18 cellular contexts compared by ENCODE assay signal in the genomic region with DNA sequence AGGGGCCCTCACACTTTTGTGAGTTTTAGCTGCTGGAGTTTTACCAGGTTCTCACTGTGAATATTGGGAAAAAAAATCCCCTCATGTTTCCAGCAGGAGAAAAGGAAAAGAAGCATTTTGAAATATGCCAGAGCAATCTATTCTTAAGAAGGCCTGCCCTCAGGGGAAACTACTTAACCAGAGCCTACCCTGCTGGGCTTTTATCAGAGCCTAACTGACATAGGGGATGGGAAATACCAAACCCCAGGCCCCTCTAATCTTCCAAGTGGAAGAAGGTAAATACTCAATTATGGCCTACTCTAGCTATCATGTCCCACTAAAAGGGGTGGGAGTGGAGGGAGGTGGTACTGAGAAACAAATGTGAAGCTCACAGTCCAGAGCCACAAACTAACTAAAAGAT.
"Had no signal": no experiment of that assay in that cellular context is flagged by ENCODE, and none has a peak within 500 bp of the region (broad histone marks: within the 10 kb centered on the region; RNA-seq: fewer than 3 reads in every experiment).

No MANE protein-coding gene starts in this region.

- H2AFZ ChIP-seq: neural progenitor cell had no signal

- H3K4me1 Mint-ChIP-seq: neural progenitor cell; stimulated activated memory B cell treated with anti-CD40 and anti-IgM and Interleukin-4, amounts not matched to agents 10 μg/mL and 1 μg/mL and 100 μg/mL, for 72 hours had no signal

- DNase-seq: left colon; left ventricle myocardium superior; mucosa of descending colon; nucleus accumbens; pancreas; right cardiac atrium; stimulated activated CD4-positive, alpha-beta T cell treated with anti-CD3 and anti-CD28 coated beads, Interleukin-4, amount 100 ng/mL, for 1 hour; tibial artery; upper lobe of right lung had no signal

- H3K4me3 ChIP-seq: lung, mucosa of descending colon, neural progenitor cell, pancreas, tibial artery, upper lobe of right lung, vagina had no signal

- H3K4me1 ChIP-seq: foreskin keratinocyte, neural progenitor cell, pancreas, tibial artery, upper lobe of right lung, vagina had no signal

- H3K4me3 Mint-ChIP-seq: dendritic cell treated with granulocyte-macrophage colony-stimulating factor and Interleukin-4, amounts not matched to agents 40 ng/mL and 50 ng/mL, for 4 days; natural killer cell treated with Interleukin-12 subunit alpha and Interleukin-12 subunit beta and Interleukin-15 and Interleukin-18, amount 100 ng/mL, for 72 hours; neural progenitor cell; stimulated activated memory B cell treated with anti-CD40 and anti-IgM and Interleukin-4, amounts not matched to agents 10 μg/mL and 1 μg/mL and 100 μg/mL, for 72 hours; stimulated activated naive CD8-positive, alpha-beta T cell treated with anti-CD3 and anti-CD28 coated beads, Interleukin-15, Interleukin-2, amounts not matched to agents 100 ng/mL and 50 ng/mL, for 24 hours had no signal

- H3K27me3 Mint-ChIP-seq: progenitor cell of endocrine pancreas; stimulated activated memory B cell treated with anti-CD40 and anti-IgM and Interleukin-4, amounts not matched to agents 10 μg/mL and 1 μg/mL and 100 μg/mL, for 72 hours had no signal

- H3K9me3 ChIP-seq: pancreas, vagina had no signal

- H3K27ac ChIP-seq: foreskin keratinocyte, neural progenitor cell, pancreas, tibial artery, upper lobe of right lung, vagina had no signal

- H3K27ac Mint-ChIP-seq: dendritic cell treated with granulocyte-macrophage colony-stimulating factor and Interleukin-4, amounts not matched to agents 40 ng/mL and 50 ng/mL, for 4 days; natural killer cell treated with Interleukin-12 subunit alpha and Interleukin-12 subunit beta and Interleukin-15 and Interleukin-18, amount 100 ng/mL, for 72 hours; neural progenitor cell; progenitor cell of endocrine pancreas; stimulated activated memory B cell treated with anti-CD40 and anti-IgM and Interleukin-4, amounts not matched to agents 10 μg/mL and 1 μg/mL and 100 μg/mL, for 72 hours; stimulated activated naive CD8-positive, alpha-beta T cell treated with anti-CD3 and anti-CD28 coated beads, Interleukin-15, Interleukin-2, amounts not matched to agents 100 ng/mL and 50 ng/mL, for 24 hours had no signal

- H3K9ac ChIP-seq: neural progenitor cell had no signal

- ATAC-seq: left colon; mucosa of descending colon; natural killer cell treated with Interleukin-12 subunit alpha and Interleukin-12 subunit beta and Interleukin-15 and Interleukin-18, amount 100 ng/mL, for 72 hours; pancreas; stimulated activated memory B cell treated with anti-CD40 and anti-IgM and Interleukin-4, amounts not matched to agents 10 μg/mL and 1 μg/mL and 100 μg/mL, for 72 hours; upper lobe of right lung had no signal

- H3K36me3 Mint-ChIP-seq: natural killer cell treated with Interleukin-12 subunit alpha and Interleukin-12 subunit beta and Interleukin-15 and Interleukin-18, amount 100 ng/mL, for 72 hours; neural progenitor cell; stimulated activated memory B cell treated with anti-CD40 and anti-IgM and Interleukin-4, amounts not matched to agents 10 μg/mL and 1 μg/mL and 100 μg/mL, for 72 hours had no signal

- H3K4me2 ChIP-seq: neural progenitor cell had no signal

- H3K36me3 ChIP-seq: neural progenitor cell, pancreas, tibial artery, upper lobe of right lung, vagina had no signal

- H3K27me3 ChIP-seq: neural progenitor cell, pancreas, tibial artery, upper lobe of right lung, vagina had no signal
